ENCODE assay signal across 19 cellular contexts in genomic region chr15:62927196-62927595, GRCh38.
"Had no signal": no experiment of that assay in that cellular context is flagged by ENCODE, and none has a peak within 500 bp of the region (broad histone marks: within the 10 kb centered on the region; RNA-seq: fewer than 3 reads in every experiment).

No MANE protein-coding gene starts in this region.

- H3K4me3 ChIP-seq: cardiac muscle cell, pancreas, psoas muscle, transverse colon had no signal

- FAIRE-seq: pancreas had no signal

- DNase-seq: activated B cell treated with CpG ODN at 0.5 μM for 24 hours; activated CD4-positive, alpha-beta T cell treated with anti-CD3 and anti-CD28 coated beads for 4 hours; activated CD4-positive, alpha-beta T cell treated with anti-CD3 and anti-CD28 coated beads, Interleukin-2, amount 50 U/mL, for 48 hours; activated CD8-positive, alpha-beta memory T cell treated with anti-CD3 and anti-CD28 coated beads, Interleukin-2, amount 50 U/mL, for 48 hours; activated effector memory CD4-positive, alpha-beta T cell treated with anti-CD3 and anti-CD28 coated beads, Interleukin-2, amount 50 U/mL, for 16 hours; activated naive CD4-positive, alpha-beta T cell treated with anti-CD3 and anti-CD28 coated beads, Interleukin-2, amount 10 ng/mL, durations not matched to agents 7 days and 5 days; activated T-cell treated with anti-CD3 and anti-CD28 coated beads, Interleukin-2, amount 50 U/mL, for 72 hours; amygdala; erythroblast; foreskin keratinocyte; hippocampal formation; pancreas; psoas muscle; right cardiac atrium; stimulated activated CD4-positive, alpha-beta T cell treated with anti-CD3 and anti-CD28 coated beads, Interleukin-1b, Interleukin-23, amount 100 ng/mL, for 48 hours; T1000; transverse colon had no signal

- H3K4me1 ChIP-seq: pancreas had no signal

- H3K9me3 ChIP-seq: pancreas, psoas muscle, transverse colon had no signal

- H3K9me3 Mint-ChIP-seq: activated B cell treated with CpG ODN at 0.5 μM for 24 hours; activated naive CD4-positive, alpha-beta T cell treated with anti-CD3 and anti-CD28 coated beads, Interleukin-2, amount 10 ng/mL, durations not matched to agents 7 days and 5 days; activated T-cell treated with anti-CD3 and anti-CD28 coated beads, Interleukin-2, amount 50 U/mL, for 72 hours; natural killer cell treated with Interleukin-12 subunit alpha and Interleukin-12 subunit beta and Interleukin-15 and Interleukin-18, amount 100 ng/mL, for 72 hours had no signal

- H3K4me3 Mint-ChIP-seq: activated B cell treated with CpG ODN at 0.5 μM for 24 hours; activated naive CD4-positive, alpha-beta T cell treated with anti-CD3 and anti-CD28 coated beads, Interleukin-2, amount 10 ng/mL, durations not matched to agents 7 days and 5 days; activated T-cell treated with anti-CD3 and anti-CD28 coated beads, Interleukin-2, amount 50 U/mL, for 72 hours; natural killer cell treated with Interleukin-12 subunit alpha and Interleukin-12 subunit beta and Interleukin-15 and Interleukin-18, amount 100 ng/mL, for 72 hours had no signal

- H3K27ac Mint-ChIP-seq: activated B cell treated with CpG ODN at 0.5 μM for 24 hours; activated naive CD4-positive, alpha-beta T cell treated with anti-CD3 and anti-CD28 coated beads, Interleukin-2, amount 10 ng/mL, durations not matched to agents 7 days and 5 days; activated T-cell treated with anti-CD3 and anti-CD28 coated beads, Interleukin-2, amount 50 U/mL, for 72 hours; natural killer cell treated with Interleukin-12 subunit alpha and Interleukin-12 subunit beta and Interleukin-15 and Interleukin-18, amount 100 ng/mL, for 72 hours had no signal

- ATAC-seq: activated T-cell treated with anti-CD3 and anti-CD28 coated beads, Interleukin-2, amount 50 U/mL, for 72 hours; foreskin keratinocyte; pancreas; psoas muscle had no signal

- H3K4me1 Mint-ChIP-seq: activated B cell treated with CpG ODN at 0.5 μM for 24 hours; activated naive CD4-positive, alpha-beta T cell treated with anti-CD3 and anti-CD28 coated beads, Interleukin-2, amount 10 ng/mL, durations not matched to agents 7 days and 5 days had no signal

- H3K36me3 Mint-ChIP-seq: activated naive CD4-positive, alpha-beta T cell treated with anti-CD3 and anti-CD28 coated beads, Interleukin-2, amount 10 ng/mL, durations not matched to agents 7 days and 5 days; natural killer cell treated with Interleukin-12 subunit alpha and Interleukin-12 subunit beta and Interleukin-15 and Interleukin-18, amount 100 ng/mL, for 72 hours had no signal

- H3K27ac ChIP-seq: pancreas, psoas muscle, transverse colon had no signal

- H3K36me3 ChIP-seq: cardiac muscle cell, pancreas, transverse colon had no signal
